10 cellular contexts compared by ENCODE assay signal in the genomic region with DNA sequence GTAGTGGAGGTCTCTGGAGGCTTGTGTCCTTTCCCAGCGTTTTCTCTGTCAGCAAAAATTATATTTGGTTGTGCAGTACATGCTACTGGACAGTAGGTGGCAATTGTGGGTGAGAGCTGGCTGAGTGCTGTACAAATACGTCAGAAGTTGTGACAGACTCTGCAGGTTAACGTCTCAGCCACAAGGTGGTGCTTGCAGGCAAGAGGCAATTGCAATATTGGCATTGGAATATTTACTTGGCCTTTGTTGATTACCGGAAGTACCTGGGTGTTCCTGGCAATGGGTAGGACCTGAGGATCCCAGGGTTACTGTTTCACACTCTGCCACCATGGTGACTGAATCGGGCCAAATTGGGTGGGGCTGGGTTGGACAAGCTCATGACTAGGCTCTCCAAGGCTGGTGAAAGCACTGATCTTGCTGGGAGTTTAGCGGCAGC.
A peak's percentile ranks its signal among the peaks of the same experiment; 100 is the strongest.
DNase-seq lines count a peak whose midpoint lies in the region; ATAC-seq, FAIRE-seq and TF ChIP-seq lines count a peak whose summit lies in the region.
"Had no signal": no experiment of that assay in that cellular context is flagged by ENCODE, and none has a peak within 500 bp of the region (broad histone marks: within the 10 kb centered on the region; RNA-seq: fewer than 3 reads in every experiment).

No MANE protein-coding gene starts in this region.

- DNase-seq in activated CD4-positive, alpha-beta T cell treated with anti-CD3 and anti-CD28 coated beads, Interleukin-2, amount 10 ng/mL, durations not matched to agents 7 days and 5 days = peak; percentile 24
- DNase-seq in activated CD4-positive, alpha-beta T cell treated with anti-CD3 and anti-CD28 coated beads, Interleukin-2, amount 50 U/mL, for 4 hours = no peak
- peak; percentile 77 for DNase-seq in GM23248
- DNase-seq in HTR-8/SVneo (ENCODE audit: insufficient read length, low spot score) = peak; percentile 3
- peak; percentile 98 for DNase-seq in NT2/D1 (ENCODE audit: low read depth, low spot score)
- DNase-seq in dermis microvascular lymphatic vessel endothelial cell (ENCODE audit: low read depth in 2 of 2) = peak; percentile 43 to 72
- peak in 4 of 6 donors; percentile 31 to 83 (median 70) for DNase-seq in pancreas

- peak; percentile 39 to 69 (median 46) for TF ChIP-seq CTCF in pancreas (IDR thresholded peaks at IDR 0.05)

- no peaks in the 10 kb centered on the region for H3K9me3 ChIP-seq in GM23248 (ENCODE audit: low read depth)
- no peaks in the 10 kb centered on the region for H3K9me3 ChIP-seq in NT2/D1 (ENCODE audit: insufficient read depth, low read length)
- H3K9me3 ChIP-seq in pancreas = no peaks in the 10 kb centered on the region

- H3K36me3 ChIP-seq in GM23248 (ENCODE audit: low read depth) (no peaks in the 10 kb centered on the region), NT2/D1 (ENCODE audit: insufficient read depth, insufficient read length, low read length) (no peaks in the 10 kb centered on the region), pancreas (no peaks in the 10 kb centered on the region)

- H3K4me2 ChIP-seq in GM23248 (ENCODE audit: unreplicated experiment) = no peak overlapping the region

- H3K27ac ChIP-seq in GM23248 (no peak overlapping the region), pancreas (no peak overlapping the region)

- no peaks in the 10 kb centered on the region for H3K79me2 ChIP-seq in GM23248 (ENCODE audit: insufficient read depth)

- CTCF ChIA-PET in activated CD4-positive, alpha-beta T cell treated with anti-CD3 and anti-CD28 coated beads, Interleukin-2, amount 10 ng/mL, durations not matched to agents 7 days and 5 days (lab: Charles Lee) = no interaction called here

- H3K9ac ChIP-seq in GM23248 (no peak overlapping the region), NT2/D1 (ENCODE audit: insufficient read length, low read depth) (no peak overlapping the region)

- H3F3A ChIP-seq in GM23248 (ENCODE audit: insufficient read depth) = no peaks in the 10 kb centered on the region

- no peak overlapping the region for H2AFZ ChIP-seq in GM23248

- H3K27me3 ChIP-seq in GM23248 (replicated peaks; ENCODE audit: insufficient read depth) (no peaks in the 10 kb centered on the region), NT2/D1 (ENCODE audit: insufficient read depth, insufficient read length) (no peaks in the 10 kb centered on the region), pancreas (peaks cover 0 to 2% (median 0%) of the 10 kb centered on the region in 4 donors)

- no peaks in the 10 kb centered on the region for H3K36me3 Mint-ChIP-seq in activated CD4-positive, alpha-beta T cell treated with anti-CD3 and anti-CD28 coated beads, Interleukin-2, amount 10 ng/mL, durations not matched to agents 7 days and 5 days (ENCODE audit: low read depth)
- H3K36me3 Mint-ChIP-seq in activated T-helper 17 cell treated with anti-CD3 and anti-CD28 coated beads, Interleukin-2, amount 50 U/mL, for 72 hours (ENCODE audit: low read depth) = no peaks in the 10 kb centered on the region
- H3K36me3 Mint-ChIP-seq: CD4-positive, CD25-positive, alpha-beta regulatory T cell had no signal

- intact Hi-C loops in pancreas (cut with DNase I) = no loop called here

- WGBS in GM23248 (ENCODE audit: low coverage in 1 of 2, low lambda C conversion rate in 2 of 2, missing lambda C conversion rate in 2 of 2), 2 experiments = 42 to 47% methylated on average over 6 of the region's 6 CpGs
- 24 to 26% methylated on average over 6 of the region's 6 CpGs for WGBS in pancreas, 2 donors

- H3K9me2 ChIP-seq in GM23248 (ENCODE audit: insufficient read depth) = no peaks in the 10 kb centered on the region

- no peaks in the 10 kb centered on the region for H3K4me1 Mint-ChIP-seq in activated CD4-positive, alpha-beta T cell treated with anti-CD3 and anti-CD28 coated beads, Interleukin-2, amount 10 ng/mL, durations not matched to agents 7 days and 5 days
- no peaks in the 10 kb centered on the region for H3K4me1 Mint-ChIP-seq in activated T-helper 17 cell treated with anti-CD3 and anti-CD28 coated beads, Interleukin-2, amount 50 U/mL, for 72 hours
- H3K4me1 Mint-ChIP-seq: CD4-positive, CD25-positive, alpha-beta regulatory T cell had no signal

- H3K4me1 ChIP-seq in GM23248 (ENCODE audit: insufficient read depth) (no peaks in the 10 kb centered on the region), NT2/D1 (ENCODE audit: insufficient read depth, insufficient read length) (no peaks in the 10 kb centered on the region), pancreas (no peaks in the 10 kb centered on the region)

- ATAC-seq in pancreas = peak; percentile 94 to 100 (median 96)
- no peak for ATAC-seq in activated T-helper 17 cell treated with anti-CD3 and anti-CD28 coated beads, Interleukin-2, amount 50 U/mL, for 72 hours (replicated peaks)

- H3K4me3 Mint-ChIP-seq in activated CD4-positive, alpha-beta T cell treated with anti-CD3 and anti-CD28 coated beads, Interleukin-2, amount 10 ng/mL, durations not matched to agents 7 days and 5 days = no peak overlapping the region
- no peak overlapping the region for H3K4me3 Mint-ChIP-seq in activated T-helper 17 cell treated with anti-CD3 and anti-CD28 coated beads, Interleukin-2, amount 50 U/mL, for 72 hours
- H3K4me3 Mint-ChIP-seq: CD4-positive, CD25-positive, alpha-beta regulatory T cell had no signal

- POLR2A ChIA-PET in activated CD4-positive, alpha-beta T cell treated with anti-CD3 and anti-CD28 coated beads, Interleukin-2, amount 10 ng/mL, durations not matched to agents 7 days and 5 days (lab: Charles Lee) = no interaction called here

- no peak overlapping the region for H3K4me3 ChIP-seq in GM23248
- no peak overlapping the region for H3K4me3 ChIP-seq in NT2/D1 (ENCODE audit: insufficient read length, low read depth)
- no peak overlapping the region for H3K4me3 ChIP-seq in pancreas

- no peak overlapping the region for H3K27ac Mint-ChIP-seq in activated CD4-positive, alpha-beta T cell treated with anti-CD3 and anti-CD28 coated beads, Interleukin-2, amount 10 ng/mL, durations not matched to agents 7 days and 5 days
- no peak overlapping the region for H3K27ac Mint-ChIP-seq in activated T-helper 17 cell treated with anti-CD3 and anti-CD28 coated beads, Interleukin-2, amount 50 U/mL, for 72 hours
- H3K27ac Mint-ChIP-seq: CD4-positive, CD25-positive, alpha-beta regulatory T cell had no signal

- in situ Hi-C loops in GM23248 (cut with MboI) = no loop called here

- H3K27me3 Mint-ChIP-seq in activated CD4-positive, alpha-beta T cell treated with anti-CD3 and anti-CD28 coated beads, Interleukin-2, amount 10 ng/mL, durations not matched to agents 7 days and 5 days = no peaks in the 10 kb centered on the region
- no peaks in the 10 kb centered on the region for H3K27me3 Mint-ChIP-seq in activated T-helper 17 cell treated with anti-CD3 and anti-CD28 coated beads, Interleukin-2, amount 50 U/mL, for 72 hours
- H3K27me3 Mint-ChIP-seq: CD4-positive, CD25-positive, alpha-beta regulatory T cell had no signal

- FAIRE-seq in HTR-8/SVneo (lab: Jason Lieb, UNC) (no peak), pancreas (lab: Jason Lieb, UNC) (no peak)
- FAIRE-seq: endometrium had no signal

- H3K9me3 Mint-ChIP-seq in activated CD4-positive, alpha-beta T cell treated with anti-CD3 and anti-CD28 coated beads, Interleukin-2, amount 10 ng/mL, durations not matched to agents 7 days and 5 days = peaks cover 15% of the 10 kb centered on the region
- peaks cover 20% of the 10 kb centered on the region for H3K9me3 Mint-ChIP-seq in activated T-helper 17 cell treated with anti-CD3 and anti-CD28 coated beads, Interleukin-2, amount 50 U/mL, for 72 hours

- no peaks in the 10 kb centered on the region for H4K20me1 ChIP-seq in GM23248 (ENCODE audit: insufficient read depth)

Comparison
In these comparisons a context has a peak if more than half of its experiments do, and no peak if none do; other contexts are left out.
1. DNase-seq: peak in activated CD4-positive, alpha-beta T cell treated with anti-CD3 and anti-CD28 coated beads, Interleukin-2, amount 10 ng/mL, durations not matched to agents 7 days and 5 days (single experiment), GM23248 (single experiment), HTR-8/SVneo (single experiment), NT2/D1 (single experiment), dermis microvascular lymphatic vessel endothelial cell (2 of 2) and pancreas (4 of 6); none in activated CD4-positive, alpha-beta T cell treated with anti-CD3 and anti-CD28 coated beads, Interleukin-2, amount 50 U/mL, for 4 hours (0 of 2).